In genomic region chr15:80830677-80831076, GRCh38 we compare ENCODE assay signal across 1 cellular context.
A peak's percentile ranks its signal among the peaks of the same experiment; 100 is the strongest.
TF ChIP-seq lines count a peak whose summit lies in the region.

No MANE protein-coding gene starts in this region.

TF ChIP-seq in K562, 482 proteins besides CTCF, POLR2A, EP300 and RAD21:
- peak; percentile 62 for TF ChIP-seq RBM25 (IDR thresholded peaks at IDR 0.05; ENCODE audit: low read depth, low read length, severe bottlenecking)
- TF ChIP-seq ZNF124 (CRISPR knock-in tag; IDR thresholded peaks at IDR 0.05), result no peak
